In genomic region chr5:173313311-173313710, GRCh38 we compare ENCODE assay signal across 26 cellular contexts. TPM values are rescaled to one million over a fixed set of nuclear protein-coding genes. Genes with fewer than 3 reads are reported as not detected.
DNase-seq lines count a peak whose midpoint lies in the region; ATAC-seq, FAIRE-seq and TF ChIP-seq lines count a peak whose summit lies in the region.
"Had no signal": no experiment of that assay in that cellular context is flagged by ENCODE, and none has a peak within 500 bp of the region (broad histone marks: within the 10 kb centered on the region; RNA-seq: fewer than 3 reads in every experiment).

No MANE protein-coding gene starts in this region.

- POLR2A ChIA-PET in HepG2 (lab: Yijun Ruan, JAX), result interaction anchor here (1.1 to 1.9 kb wide), 4 partner anchors 9 to 17 kb away, joined by 4 to 7 read pairs (median 6); partner anchors contain the start of gene STC2

- H3K27me3 ChIP-seq in HepG2 (ENCODE audit: control insufficient read depth in 1 of 2, insufficient read depth in 2 of 2, low read length in 2 of 2) (no peaks in the 10 kb centered on the region), right lobe of liver (no peaks in the 10 kb centered on the region)
- H3K27me3 ChIP-seq: SJSA1 had no signal

- peaks cover 41% of the 10 kb centered on the region for H3K4me1 ChIP-seq in HepG2 (ENCODE audit: insufficient read depth, low read length)
- H3K4me1 ChIP-seq in right lobe of liver, result no peaks in the 10 kb centered on the region

- no peak overlapping the region for H3K9ac ChIP-seq in HepG2 (ENCODE audit: insufficient read depth, low read depth, low read length)

- TF ChIP-seq CTCF in HepG2 (CRISPR knock-in tag; IDR thresholded peaks at IDR 0.05) (no peak), right lobe of liver (IDR thresholded peaks at IDR 0.05) (no peak), chondrocyte (IDR thresholded peaks at IDR 0.05) (no peak), nephron (IDR thresholded peaks at IDR 0.05; ENCODE audit: unreplicated experiment in 3 of 3) (no peak), lower leg skin (IDR thresholded peaks at IDR 0.05) (no peak)

- CTCF ChIA-PET in HepG2 (lab: Yijun Ruan, JAX; ENCODE audit: low intra/inter-chr PET ratio, low total read pairs), result no interaction called here

- H3K27me3 Mint-ChIP-seq in chondrocyte (ENCODE audit: low read depth), result no peaks in the 10 kb centered on the region
- peaks cover 4% of the 10 kb centered on the region for H3K27me3 Mint-ChIP-seq in nephron (ENCODE audit: low read depth)

- H4K20me1 ChIP-seq in HepG2 (ENCODE audit: insufficient read depth, low read length), result peaks cover 6% of the 10 kb centered on the region

- H3K36me3 Mint-ChIP-seq in chondrocyte (ENCODE audit: low read depth) (peaks cover 21% of the 10 kb centered on the region), nephron (ENCODE audit: low read depth) (peaks cover 3% of the 10 kb centered on the region)
- H3K36me3 Mint-ChIP-seq: CD4-positive, CD25-positive, alpha-beta regulatory T cell had no signal

- H3K27ac ChIP-seq in HepG2 (ENCODE audit: extremely low read length, insufficient read depth, low read length), result no peak overlapping the region
- no peak overlapping the region for H3K27ac ChIP-seq in right lobe of liver
- H3K27ac ChIP-seq: 22Rv1, SJSA1 had no signal

- H3K36me3 ChIP-seq in HepG2 (replicated peaks in 1 of 2; ENCODE audit: control insufficient read depth in 1 of 2, insufficient read depth in 2 of 2, low read length in 2 of 2), result peaks cover 9 to 22% of the 10 kb centered on the region in 2 experiments
- no peaks in the 10 kb centered on the region for H3K36me3 ChIP-seq in right lobe of liver

- H3K4me3 Mint-ChIP-seq in chondrocyte (ENCODE audit: unreplicated experiment) (no peak overlapping the region), nephron (peak overlapping the region in 1 of 3 experiments; percentile 8)
- H3K4me3 Mint-ChIP-seq: CD4-positive, CD25-positive, alpha-beta regulatory T cell had no signal

- no peak for DNase-seq in HepG2 (ENCODE audit: low spot score)
- DNase-seq in right lobe of liver, result no peak
- no peak for DNase-seq in chondrocyte (ENCODE audit: low spot score)
- no peak for DNase-seq in superior temporal gyrus (ENCODE audit: extremely low spot score)
- DNase-seq in A172 (ENCODE audit: low spot score), result no peak
- DNase-seq in KBM-7, result no peak
- DNase-seq in lower leg skin (ENCODE audit: low spot score in 2 of 2), result no peak
- DNase-seq: ACHN; CD4-positive, CD25-positive, alpha-beta regulatory T cell; DMS53; H7; NCI-H1092 treated with DMSO at 0.1 percent for 48 hours; NCI-H1436; NCI-H187; NCI-H2081 treated with DMSO at 0.1 percent for 48 hours; NCI-H2171; NCI-H226; NCI-H510A; NCI-H69; Right ventricle myocardium superior; RPMI8226 had no signal

- H3K27ac Mint-ChIP-seq in chondrocyte (ENCODE audit: unreplicated experiment), result peak overlapping the region; percentile 63
- H3K27ac Mint-ChIP-seq in nephron, result peak overlapping the region; percentile 29 to 95 (median 95)
- H3K27ac Mint-ChIP-seq: CD4-positive, CD25-positive, alpha-beta regulatory T cell had no signal

- no peak for FAIRE-seq in HepG2 (lab: Jason Lieb, UNC)
- FAIRE-seq: GM18507, HTR-8/SVneo had no signal

- ATAC-seq in HepG2 (no peak), right lobe of liver (no peak)

- BruUV-seq in HepG2 (replicated peaks; lab: Mats Ljungman, UMichigan), result no TSS peak

- peaks cover 79% of the 10 kb centered on the region for H3K4me1 Mint-ChIP-seq in chondrocyte (ENCODE audit: low read depth)
- peaks cover 93% of the 10 kb centered on the region for H3K4me1 Mint-ChIP-seq in nephron
- H3K4me1 Mint-ChIP-seq: CD4-positive, CD25-positive, alpha-beta regulatory T cell had no signal

- intact Hi-C loops in HepG2 (cut with micrococcal nuclease; ENCODE audit: unreplicated experiment), result no loop called here
- intact Hi-C loops in right lobe of liver (cut with DNase I), result no loop called here
- intact Hi-C loops in lower leg skin (cut with DNase I; ENCODE audit: low total_unique reads), result no loop called here

- H3K9me3 ChIP-seq in HepG2 (ENCODE audit: low read length) (no peaks in the 10 kb centered on the region), right lobe of liver (no peaks in the 10 kb centered on the region)
- H3K9me3 ChIP-seq: SJSA1 had no signal

- H3K79me2 ChIP-seq in HepG2 (ENCODE audit: insufficient read depth, low read length), result no peaks in the 10 kb centered on the region

- H2AFZ ChIP-seq in HepG2 (ENCODE audit: low read length), result no peak overlapping the region

- H3K4me3 ChIP-seq in HepG2 (replicated peaks in 1 of 3; ENCODE audit: insufficient read depth in 1 of 3, low read depth in 2 of 3, low read length in 3 of 3), result no peak overlapping the region
- no peak overlapping the region for H3K4me3 ChIP-seq in right lobe of liver
- H3K4me3 ChIP-seq in lower leg skin (ENCODE audit: low read depth, poor library complexity, severe bottlenecking), result no peak overlapping the region
- H3K4me3 ChIP-seq: SJSA1 had no signal

- H3K9me3 Mint-ChIP-seq in chondrocyte (ENCODE audit: low read depth), result peaks cover 4% of the 10 kb centered on the region
- peaks cover 4% of the 10 kb centered on the region for H3K9me3 Mint-ChIP-seq in nephron

- TF ChIP-seq POLR2A in HepG2 (IDR thresholded peaks at IDR 0.05; ENCODE audit: insufficient read depth in 1 of 2, low read depth in 2 of 2, low read length in 2 of 2), result no peak
- no peak for TF ChIP-seq POLR2A in right lobe of liver (IDR thresholded peaks at IDR 0.05)
- TF ChIP-seq POLR2A in lower leg skin (IDR thresholded peaks at IDR 0.05), result no peak

- TF ChIP-seq EP300 in HepG2 (IDR thresholded peaks at IDR 0.05; ENCODE audit: low read depth in 2 of 2, low read length in 2 of 2), result no peak
- TF ChIP-seq EP300 in HepG2 (CRISPR knock-in tag; IDR thresholded peaks at IDR 0.05; ENCODE audit: borderline replicate concordance), result no peak

- no peak for TF ChIP-seq RAD21 in HepG2 (CRISPR knock-in tag; IDR thresholded peaks at IDR 0.05)

- H3K4me2 ChIP-seq in HepG2 (ENCODE audit: low read depth, low read length), result no peak overlapping the region

- in situ Hi-C loops in HepG2 (cut with HindIII; ENCODE audit: extremely low pct_ligation_motif_present, low pct_unique_long_range_greater_than_20kb) (no loop called here), KBM-7 (cut with MboI; ENCODE audit: low pct_unique_long_range_greater_than_20kb, low sequenced_read_pairs) (no loop called here)

- WGBS in HepG2 (ENCODE audit: low lambda C conversion rate), result 90% methylated on average over 2 of the region's 2 CpGs
- 58% methylated on average over 2 of the region's 2 CpGs for WGBS in right lobe of liver (ENCODE audit: insufficient coverage, low coverage, low lambda C conversion rate, missing lambda C conversion rate)
- WGBS in lower leg skin, 2 donors, result 74 to 75% methylated on average over 2 of the region's 2 CpGs

TF ChIP-seq in HepG2, 621 proteins besides CTCF, POLR2A, EP300 and RAD21:
- TF ChIP-seq ZNF629 (CRISPR knock-in tag; conservative IDR thresholded peaks at IDR 0.05) (peak; percentile 82), FOXM1 (CRISPR knock-in tag; IDR thresholded peaks at IDR 0.05) (no peak), KDM2A (CRISPR knock-in tag; IDR thresholded peaks at IDR 0.05; ENCODE audit: borderline replicate concordance, low read depth) (no peak), RBM22 (optimal IDR thresholded peaks at IDR 0.05; ENCODE audit: low read length) (peak; percentile 57)
- TF ChIP-seq, protein P1, sequence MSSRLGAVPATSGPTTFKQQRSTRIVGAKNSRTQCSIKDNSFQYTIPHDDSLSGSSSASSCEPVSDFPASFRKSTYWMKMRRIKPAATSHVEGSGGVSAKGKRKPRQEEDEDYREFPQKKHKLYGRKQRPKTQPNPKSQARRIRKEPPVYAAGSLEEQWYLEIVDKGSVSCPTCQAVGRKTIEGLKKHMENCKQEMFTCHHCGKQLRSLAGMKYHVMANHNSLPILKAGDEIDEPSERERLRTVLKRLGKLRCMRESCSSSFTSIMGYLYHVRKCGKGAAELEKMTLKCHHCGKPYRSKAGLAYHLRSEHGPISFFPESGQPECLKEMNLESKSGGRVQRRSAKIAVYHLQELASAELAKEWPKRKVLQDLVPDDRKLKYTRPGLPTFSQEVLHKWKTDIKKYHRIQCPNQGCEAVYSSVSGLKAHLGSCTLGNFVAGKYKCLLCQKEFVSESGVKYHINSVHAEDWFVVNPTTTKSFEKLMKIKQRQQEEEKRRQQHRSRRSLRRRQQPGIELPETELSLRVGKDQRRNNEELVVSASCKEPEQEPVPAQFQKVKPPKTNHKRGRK (CRISPR knock-in tag; IDR thresholded peaks at IDR 0.05), result no peak
TF ChIP-seq in HepG2: peak in this region for 2.

RNA-seq across cellular contexts. Expression of gene STC2, which starts 14.9 kb away (rescaled TPM):
- total RNA-seq in HepG2 (2016; rRNA removed; fragmentation: Illumina TruSeq; extraction: Trizol), result 10.7 and 27.1 TPM in 2 replicates
- total RNA-seq in HepG2 (2016; cell fraction: cytosol; rRNA removed; fragmentation: Illumina TruSeq; extraction: Trizol; ENCODE audit: low read depth), result 2.6 and 3.3 TPM in 2 replicates
- total RNA-seq in HepG2 (2016; cell fraction: insoluble cytoplasmic fraction; rRNA removed; fragmentation: Illumina TruSeq; extraction: Trizol), result 7.9 and 28.0 TPM in 2 replicates
- total RNA-seq in HepG2 (2016; cell fraction: membrane; rRNA removed; fragmentation: Illumina TruSeq; extraction: Trizol), result 6.2 and 6.4 TPM in 2 replicates
- total RNA-seq in HepG2 (2016; cell fraction: nucleus; rRNA removed; fragmentation: Illumina TruSeq; extraction: Trizol), result 33.8 and 37.3 TPM in 2 replicates
- 69.2 and 94.0 TPM in 2 replicates for polyA plus RNA-seq in HepG2 (2011; rRNA removed)
- polyA plus RNA-seq in HepG2 (2011; cell fraction: cytosol; rRNA removed), result 102 and 149 TPM in 2 replicates
- polyA plus RNA-seq in HepG2 (2011; cell fraction: nucleus; rRNA removed), result 198 and 199 TPM in 2 replicates
- polyA plus RNA-seq in HepG2 (2012), result 94.1 and 190 TPM in 2 replicates
- 2.2 TPM in 2 replicates for polyA plus RNA-seq in HepG2 (2016; cell fraction: cytosol; fragmentation: Illumina TruSeq; extraction: Trizol; ENCODE audit: low read depth)
- 8.5 and 9.7 TPM in 2 replicates for polyA plus RNA-seq in HepG2 (2016; cell fraction: insoluble cytoplasmic fraction; fragmentation: Illumina TruSeq; extraction: Trizol; ENCODE audit: low read depth)
- polyA plus RNA-seq in HepG2 (2016; cell fraction: membrane; fragmentation: Illumina TruSeq; extraction: Trizol; ENCODE audit: low read depth), result 3.9 and 4.3 TPM in 2 replicates
- polyA plus RNA-seq in HepG2 (2016; cell fraction: nucleus; fragmentation: Illumina TruSeq; extraction: Trizol; ENCODE audit: insufficient read depth, low read depth), result 51.5 and 52.5 TPM in 2 replicates
- polyA minus RNA-seq in HepG2 (2011; rRNA and poly(A)+ RNA removed; ENCODE audit: low replicate concordance), result 19.1 and 61.4 TPM in 2 replicates
- polyA minus RNA-seq in HepG2 (2011; cell fraction: cytosol; rRNA and poly(A)+ RNA removed), result 90.7 and 104 TPM in 2 replicates
- 135 and 186 TPM in 2 replicates for polyA minus RNA-seq in HepG2 (2011; cell fraction: nucleus; rRNA and poly(A)+ RNA removed)
- total RNA-seq in right lobe of liver, result 10 to 100 TPM in 1 of 6 experiments, 1 to 10 TPM in 2, under 1 TPM in 1, not detected in 2; 0.20 to 18.8 (median 3.4) TPM
- 321 to 1,121 TPM (median 1,110 TPM) in 3 replicates for total RNA-seq in chondrocyte
- 0.03 and 0.10 TPM in 2 replicates for total RNA-seq in A172 (2014; rRNA removed; shearing (Covaris generic))
- total RNA-seq in lower leg skin, result 10 to 100 TPM in 2 of 4 donors, 1 to 10 TPM in 2; 3.2 to 29.1 (median 9.9) TPM
- total RNA-seq: CD4-positive, CD25-positive, alpha-beta regulatory T cell had no signal
- polyA plus RNA-seq: CD4-positive, CD25-positive, alpha-beta regulatory T cell had no signal
